ENCODE assay signal across 16 cellular contexts in genomic region chr10:133293810-133294119, GRCh38. TPM values are rescaled to one million over a fixed set of nuclear protein-coding genes. Genes with fewer than 3 reads are reported as not detected.
"Had no signal": no experiment of that assay in that cellular context is flagged by ENCODE, and none has a peak within 500 bp of the region (broad histone marks: within the 10 kb centered on the region; RNA-seq: fewer than 3 reads in every experiment).

No MANE protein-coding gene starts in this region.

- DNase-seq: activated CD4-positive, alpha-beta T cell treated with anti-CD3 and anti-CD28 coated beads for 48 hours; activated naive CD4-positive, alpha-beta T cell treated with anti-CD3 and anti-CD28 coated beads for 36 hours; central memory CD4-positive, alpha-beta T cell; glutamatergic neuron; stimulated activated CD4-positive, alpha-beta T cell treated with anti-CD3 and anti-CD28 coated beads, Interleukin-2, amount 100 ng/mL, for 48 hours; stomach; T-helper 1 cell; thyroid gland had no signal

- H3K4me1 Mint-ChIP-seq: WTC11 had no signal

- H3K9me3 Mint-ChIP-seq: activated naive CD4-positive, alpha-beta T cell treated with anti-CD3 and anti-CD28 coated beads for 36 hours; WTC11 had no signal

- H3K4me3 Mint-ChIP-seq: activated naive CD4-positive, alpha-beta T cell treated with anti-CD3 and anti-CD28 coated beads for 36 hours; WTC11 had no signal

- H3K4me3 ChIP-seq: body of pancreas, pancreas, stomach, thyroid gland had no signal

- H3K9me3 ChIP-seq: body of pancreas, pancreas, stomach, thyroid gland had no signal

- H3K27me3 ChIP-seq: body of pancreas, pancreas, stomach, thyroid gland had no signal

- FAIRE-seq: pancreas had no signal

- H3K27ac Mint-ChIP-seq: activated naive CD4-positive, alpha-beta T cell treated with anti-CD3 and anti-CD28 coated beads for 36 hours; WTC11 had no signal

- H3K27ac ChIP-seq: thyroid gland had no signal

- H3K4me1 ChIP-seq: body of pancreas, pancreas, thyroid gland had no signal

- ATAC-seq: left lobe of liver, WTC11 had no signal

RNA-seq across cellular contexts. Expression of gene CALY, which starts 42.9 kb away (rescaled TPM):
- total RNA-seq: activated naive CD4-positive, alpha-beta T cell treated with anti-CD3 and anti-CD28 coated beads for 36 hours; fibroblast of villous mesenchyme; mesenteric fat pad had no signal

RNA-seq across cellular contexts. Expression of gene PRAP1, which starts 53.4 kb away (rescaled TPM):
- total RNA-seq: activated naive CD4-positive, alpha-beta T cell treated with anti-CD3 and anti-CD28 coated beads for 36 hours; fibroblast of villous mesenchyme; pancreas; thyroid gland had no signal
- polyA plus RNA-seq: esophagus, neural cell, pancreas, stomach had no signal
